In genomic region chr6:139325003-139325600, GRCh38 we compare ENCODE assay signal across 10 cellular contexts. TPM values are rescaled to one million over a fixed set of nuclear protein-coding genes. Genes with fewer than 3 reads are reported as not detected.
DNase-seq lines count a peak whose midpoint lies in the region; ATAC-seq and TF ChIP-seq lines count a peak whose summit lies in the region.
"Had no signal": no experiment of that assay in that cellular context is flagged by ENCODE, and none has a peak within 500 bp of the region (broad histone marks: within the 10 kb centered on the region; RNA-seq: fewer than 3 reads in every experiment).

No MANE protein-coding gene starts in this region.

- no peaks in the 10 kb centered on the region for H3K27me3 Mint-ChIP-seq in stimulated activated memory B cell treated with anti-CD40 and anti-IgM and Interleukin-4, amounts not matched to agents 10 μg/mL and 1 μg/mL and 100 μg/mL, for 72 hours

- H3K9me3 ChIP-seq in OCI-LY1 (ENCODE audit: low read length) (no peaks in the 10 kb centered on the region; the same call in 1 of the 2 replicates), vagina (no peaks in the 10 kb centered on the region)
- H3K9me3 ChIP-seq: thoracic aorta had no signal

- H3K4me1 ChIP-seq in OCI-LY1 (ENCODE audit: insufficient read depth, low read length, severe bottlenecking) (peaks cover 70% of the 10 kb centered on the region), vagina (no peaks in the 10 kb centered on the region)

- DNase-seq in kidney tubule cell (ENCODE audit: low spot score) (no peak), T-helper 9 cell (no peak), vagina (ENCODE audit: extremely low spot score in 2 of 2) (no peak)
- DNase-seq: activated CD4-positive, alpha-beta T cell treated with anti-CD3 and anti-CD28 coated beads, Interleukin-2, amount 50 U/mL, for 4 hours; right cardiac atrium had no signal

- peaks cover 50% of the 10 kb centered on the region for H3K4me1 Mint-ChIP-seq in stimulated activated memory B cell treated with anti-CD40 and anti-IgM and Interleukin-4, amounts not matched to agents 10 μg/mL and 1 μg/mL and 100 μg/mL, for 72 hours

- peak overlapping the region; percentile 34; the same call in 1 of the 2 replicates for H3K4me2 ChIP-seq in OCI-LY1 (ENCODE audit: low read length)

- no peaks in the 10 kb centered on the region for H3K27me3 ChIP-seq in OCI-LY1 (ENCODE audit: insufficient read depth, low read length)
- H3K27me3 ChIP-seq in vagina = no peaks in the 10 kb centered on the region

- H2AFZ ChIP-seq in OCI-LY1 (ENCODE audit: low read length) = no peak overlapping the region

- H3K9me2 ChIP-seq in OCI-LY1 (ENCODE audit: low read depth, low read length) = no peaks in the 10 kb centered on the region

- H3K27ac Mint-ChIP-seq in stimulated activated memory B cell treated with anti-CD40 and anti-IgM and Interleukin-4, amounts not matched to agents 10 μg/mL and 1 μg/mL and 100 μg/mL, for 72 hours = peak overlapping the region; percentile 6

- H3F3A ChIP-seq in OCI-LY1 (ENCODE audit: insufficient read depth, low read length) = peaks cover 12% of the 10 kb centered on the region; the same call in 1 of the 2 replicates

- TF ChIP-seq POLR2A in vagina (IDR thresholded peaks at IDR 0.05) = no peak

- H3K36me3 Mint-ChIP-seq in stimulated activated memory B cell treated with anti-CD40 and anti-IgM and Interleukin-4, amounts not matched to agents 10 μg/mL and 1 μg/mL and 100 μg/mL, for 72 hours = no peaks in the 10 kb centered on the region

- no peaks in the 10 kb centered on the region for H3K9me3 Mint-ChIP-seq in stimulated activated memory B cell treated with anti-CD40 and anti-IgM and Interleukin-4, amounts not matched to agents 10 μg/mL and 1 μg/mL and 100 μg/mL, for 72 hours

- H3K36me3 ChIP-seq in OCI-LY1 (ENCODE audit: insufficient read depth, low read length) (no peaks in the 10 kb centered on the region), vagina (no peaks in the 10 kb centered on the region)
- H3K36me3 ChIP-seq: thoracic aorta had no signal

- H3K79me2 ChIP-seq in OCI-LY1 (ENCODE audit: insufficient read depth, low read length) = no peaks in the 10 kb centered on the region

- no peak for TF ChIP-seq CTCF in OCI-LY1 (IDR thresholded peaks at IDR 0.05; ENCODE audit: low read length)
- TF ChIP-seq CTCF in vagina (IDR thresholded peaks at IDR 0.05) = no peak

- no peak overlapping the region for H3K4me3 Mint-ChIP-seq in stimulated activated memory B cell treated with anti-CD40 and anti-IgM and Interleukin-4, amounts not matched to agents 10 μg/mL and 1 μg/mL and 100 μg/mL, for 72 hours

- H3K27ac ChIP-seq in OCI-LY1 (ENCODE audit: low read depth, low read length, poor library complexity, severe bottlenecking) (peak overlapping the region; percentile 99), vagina (no peak overlapping the region)
- H3K27ac ChIP-seq: thoracic aorta had no signal

- intact Hi-C loops in vagina (cut with DNase I) = no loop called here

- H4K20me1 ChIP-seq in OCI-LY1 (ENCODE audit: insufficient read depth, low read length) = no peaks in the 10 kb centered on the region

- H3K4me3 ChIP-seq in OCI-LY1 (ENCODE audit: low read depth, low read length, poor library complexity, severe bottlenecking) (no peak overlapping the region), vagina (no peak overlapping the region)
- H3K4me3 ChIP-seq: thoracic aorta had no signal

- ATAC-seq in GM19324 (IDR thresholded peaks at IDR 0.05; ENCODE audit: low FRiP score, unreplicated experiment) (peak; percentile 66), HG02981 (IDR thresholded peaks at IDR 0.05; ENCODE audit: unreplicated experiment) (peak; percentile 39)
- ATAC-seq in stimulated activated memory B cell treated with anti-CD40 and anti-IgM and Interleukin-4, amounts not matched to agents 10 μg/mL and 1 μg/mL and 100 μg/mL, for 72 hours = peak; percentile 37
- ATAC-seq: right cardiac atrium had no signal

- H3K9ac ChIP-seq in OCI-LY1 (ENCODE audit: low read length) = peak overlapping the region; percentile 52

RNA-seq across cellular contexts. Expression of gene TXLNB, which starts 33.3 kb away (rescaled TPM):
- total RNA-seq in vagina = 0.49 TPM

RNA-seq across cellular contexts. Expression of gene CITED2, which starts 49.3 kb away (rescaled TPM):
- total RNA-seq in vagina = 132 TPM
